17 cellular contexts compared by ENCODE assay signal in the genomic region with DNA sequence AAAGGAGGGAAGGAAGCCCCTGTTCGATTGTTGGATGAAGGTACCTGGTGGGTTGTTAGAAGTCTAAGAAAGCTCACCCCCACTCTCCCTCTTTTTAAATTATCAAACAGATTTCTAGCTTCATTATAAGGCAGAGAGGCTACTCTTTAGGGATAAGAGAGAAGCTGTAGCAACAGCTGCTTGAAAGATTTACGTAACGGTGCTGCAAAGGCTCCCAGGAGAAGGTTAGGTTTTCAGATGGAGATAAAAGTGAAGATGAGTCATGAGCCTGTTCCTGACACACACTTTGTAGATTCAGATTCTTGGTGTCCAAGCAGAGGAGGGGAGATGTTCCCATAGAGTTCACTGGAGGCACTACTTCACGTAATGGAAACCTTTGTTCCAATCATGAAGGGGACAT. TPM values are rescaled to one million over a fixed set of nuclear protein-coding genes. Genes with fewer than 3 reads are reported as not detected.
DNase-seq lines count a peak whose midpoint lies in the region; ATAC-seq, FAIRE-seq and TF ChIP-seq lines count a peak whose summit lies in the region.
"Had no signal": no experiment of that assay in that cellular context is flagged by ENCODE, and none has a peak within 500 bp of the region (broad histone marks: within the 10 kb centered on the region; RNA-seq: fewer than 3 reads in every experiment).

No MANE protein-coding gene starts in this region.

- intact Hi-C loops in left colon (cut with DNase I, micrococcal nuclease) = no loop called here

- no peak for FAIRE-seq in small intestine (lab: Jason Lieb, UNC)
- FAIRE-seq: colon, G401.6 had no signal

- TF ChIP-seq CTCF in choroid plexus epithelial cell (conservative IDR thresholded peaks at IDR 0.05; ENCODE audit: low read depth, low read length) = no peak
- TF ChIP-seq CTCF in nephron (IDR thresholded peaks at IDR 0.05; ENCODE audit: unreplicated experiment in 3 of 3) = no peak

- H3K9me3 ChIP-seq in small intestine (ENCODE audit: control insufficient read depth, low read depth) = no peaks in the 10 kb centered on the region
- H3K9me3 ChIP-seq: esophagus squamous epithelium had no signal

- H3K4me3 Mint-ChIP-seq in IgD-negative memory B cell = peak overlapping the region in 2 of 4 donors; percentile 2 to 19
- no peak overlapping the region for H3K4me3 Mint-ChIP-seq in nephron
- H3K4me3 Mint-ChIP-seq: CD4-positive, CD25-positive, alpha-beta regulatory T cell had no signal

- no peak overlapping the region for H3K4me3 ChIP-seq in choroid plexus epithelial cell (ENCODE audit: low read depth, low read length)
- no peak overlapping the region for H3K4me3 ChIP-seq in small intestine (ENCODE audit: low read depth in 1 of 2, low read length in 2 of 2)
- H3K4me3 ChIP-seq: esophagus squamous epithelium had no signal

- H3K27ac Mint-ChIP-seq in IgD-negative memory B cell (peak overlapping the region in 2 of 3 donors; percentile 10 to 86), nephron (peak overlapping the region; percentile 10 to 30 (median 13))
- H3K27ac Mint-ChIP-seq: CD4-positive, CD25-positive, alpha-beta regulatory T cell had no signal

- 83 to 87% (median 84%) methylated on average over 4 of the region's 4 CpGs for WGBS in small intestine, 3 donors

- H3K36me3 Mint-ChIP-seq in IgD-negative memory B cell (no peaks in the 10 kb centered on the region), nephron (ENCODE audit: low read depth) (no peaks in the 10 kb centered on the region)
- H3K36me3 Mint-ChIP-seq: CD4-positive, CD25-positive, alpha-beta regulatory T cell had no signal

- no peak for ATAC-seq in left colon
- ATAC-seq: SK-N-SH treated with all-trans-retinoic acid at 6 μM for 48 hours had no signal

- H3K9me3 Mint-ChIP-seq in IgD-negative memory B cell (no peaks in the 10 kb centered on the region), nephron (peaks cover 3% of the 10 kb centered on the region)

- H3K4me1 ChIP-seq in small intestine (ENCODE audit: control insufficient read depth in 2 of 2, insufficient read depth in 1 of 2, low read depth in 1 of 2, low read length in 1 of 2) = no peaks in the 10 kb centered on the region

- no peaks in the 10 kb centered on the region for H3K27me3 ChIP-seq in small intestine (ENCODE audit: control insufficient read depth in 2 of 2, insufficient read depth in 2 of 2, low read length in 2 of 2)
- H3K27me3 ChIP-seq: esophagus squamous epithelium had no signal

- no peaks in the 10 kb centered on the region for H3K36me3 ChIP-seq in small intestine (ENCODE audit: control insufficient read depth in 2 of 2, insufficient read depth in 2 of 2, low read length in 2 of 2)
- H3K36me3 ChIP-seq: esophagus squamous epithelium had no signal

- DNase-seq in Daoy (ENCODE audit: low read depth) = peak; percentile 18
- peak; percentile 59 for DNase-seq in choroid plexus epithelial cell (ENCODE audit: low read depth)
- no peak for DNase-seq in small intestine
- no peak for DNase-seq in NCI-H82 treated with DMSO at 0.1 percent for 48 hours (lab: John Stamatoyannopoulos, UW; ENCODE audit: unreplicated experiment)
- no peak for DNase-seq in left colon
- DNase-seq: activated CD4-positive, CD25-positive, alpha-beta regulatory T cell; activated effector memory CD4-positive, alpha-beta T cell treated with Interleukin-2 at 50 U/mL for 16 hours; esophagus squamous epithelium had no signal

- no peak overlapping the region for H3K27ac ChIP-seq in small intestine (ENCODE audit: low read depth in 1 of 2, low read length in 1 of 2)
- H3K27ac ChIP-seq: HL-60 had no signal

- H3K4me1 Mint-ChIP-seq in IgD-negative memory B cell (peaks cover 8 to 18% (median 17%) of the 10 kb centered on the region in 3 donors), nephron (peaks cover 24% of the 10 kb centered on the region)

- H3K27me3 Mint-ChIP-seq in IgD-negative memory B cell = no peaks in the 10 kb centered on the region
- peaks cover 20% of the 10 kb centered on the region for H3K27me3 Mint-ChIP-seq in nephron (ENCODE audit: low read depth)

RNA-seq across cellular contexts. Expression of gene VWA3B, which starts 47.6 kb away (rescaled TPM):
- total RNA-seq in Daoy (2014; rRNA removed; shearing (Covaris generic)) = 0.77 TPM in 1 of 2 replicates, not detected in the other
- polyA plus RNA-seq in IgD-negative memory B cell (not detected), small intestine (1 to 10 TPM in 1 of 3 donors, under 1 TPM in 1, not detected in 1; 0.51 to 1.4 TPM)
- total RNA-seq in left colon = 1 to 10 TPM; 2.9 to 3.9 TPM
- total RNA-seq: CD4-positive, CD25-positive, alpha-beta regulatory T cell; esophagus squamous epithelium; M059J; renal cortical epithelial cell had no signal
- polyA plus RNA-seq: CD4-positive, CD25-positive, alpha-beta regulatory T cell had no signal

Comparison
In these comparisons a context has a peak if more than half of its experiments do, and no peak if none do; other contexts are left out.
1. DNase-seq: peak in Daoy (single experiment) and choroid plexus epithelial cell (single experiment); none in small intestine (single experiment), NCI-H82 treated with DMSO at 0.1 percent for 48 hours (single experiment) and left colon (0 of 2).